ENCODE assay signal across 2 cellular contexts in genomic region chr5:2681476-2681875, GRCh38.
TF ChIP-seq lines count a peak whose summit lies in the region.

No MANE protein-coding gene starts in this region.

TF ChIP-seq in HEK293, 187 proteins besides CTCF, POLR2A, EP300 and RAD21:
- TF ChIP-seq, protein P1, sequence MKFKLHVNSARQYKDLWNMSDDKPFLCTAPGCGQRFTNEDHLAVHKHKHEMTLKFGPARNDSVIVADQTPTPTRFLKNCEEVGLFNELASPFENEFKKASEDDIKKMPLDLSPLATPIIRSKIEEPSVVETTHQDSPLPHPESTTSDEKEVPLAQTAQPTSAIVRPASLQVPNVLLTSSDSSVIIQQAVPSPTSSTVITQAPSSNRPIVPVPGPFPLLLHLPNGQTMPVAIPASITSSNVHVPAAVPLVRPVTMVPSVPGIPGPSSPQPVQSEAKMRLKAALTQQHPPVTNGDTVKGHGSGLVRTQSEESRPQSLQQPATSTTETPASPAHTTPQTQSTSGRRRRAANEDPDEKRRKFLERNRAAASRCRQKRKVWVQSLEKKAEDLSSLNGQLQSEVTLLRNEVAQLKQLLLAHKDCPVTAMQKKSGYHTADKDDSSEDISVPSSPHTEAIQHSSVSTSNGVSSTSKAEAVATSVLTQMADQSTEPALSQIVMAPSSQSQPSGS (tag by site-specific recombination; IDR thresholded peaks at IDR 0.05; ENCODE audit: low read depth) = no peak
- TF ChIP-seq, protein P2, sequence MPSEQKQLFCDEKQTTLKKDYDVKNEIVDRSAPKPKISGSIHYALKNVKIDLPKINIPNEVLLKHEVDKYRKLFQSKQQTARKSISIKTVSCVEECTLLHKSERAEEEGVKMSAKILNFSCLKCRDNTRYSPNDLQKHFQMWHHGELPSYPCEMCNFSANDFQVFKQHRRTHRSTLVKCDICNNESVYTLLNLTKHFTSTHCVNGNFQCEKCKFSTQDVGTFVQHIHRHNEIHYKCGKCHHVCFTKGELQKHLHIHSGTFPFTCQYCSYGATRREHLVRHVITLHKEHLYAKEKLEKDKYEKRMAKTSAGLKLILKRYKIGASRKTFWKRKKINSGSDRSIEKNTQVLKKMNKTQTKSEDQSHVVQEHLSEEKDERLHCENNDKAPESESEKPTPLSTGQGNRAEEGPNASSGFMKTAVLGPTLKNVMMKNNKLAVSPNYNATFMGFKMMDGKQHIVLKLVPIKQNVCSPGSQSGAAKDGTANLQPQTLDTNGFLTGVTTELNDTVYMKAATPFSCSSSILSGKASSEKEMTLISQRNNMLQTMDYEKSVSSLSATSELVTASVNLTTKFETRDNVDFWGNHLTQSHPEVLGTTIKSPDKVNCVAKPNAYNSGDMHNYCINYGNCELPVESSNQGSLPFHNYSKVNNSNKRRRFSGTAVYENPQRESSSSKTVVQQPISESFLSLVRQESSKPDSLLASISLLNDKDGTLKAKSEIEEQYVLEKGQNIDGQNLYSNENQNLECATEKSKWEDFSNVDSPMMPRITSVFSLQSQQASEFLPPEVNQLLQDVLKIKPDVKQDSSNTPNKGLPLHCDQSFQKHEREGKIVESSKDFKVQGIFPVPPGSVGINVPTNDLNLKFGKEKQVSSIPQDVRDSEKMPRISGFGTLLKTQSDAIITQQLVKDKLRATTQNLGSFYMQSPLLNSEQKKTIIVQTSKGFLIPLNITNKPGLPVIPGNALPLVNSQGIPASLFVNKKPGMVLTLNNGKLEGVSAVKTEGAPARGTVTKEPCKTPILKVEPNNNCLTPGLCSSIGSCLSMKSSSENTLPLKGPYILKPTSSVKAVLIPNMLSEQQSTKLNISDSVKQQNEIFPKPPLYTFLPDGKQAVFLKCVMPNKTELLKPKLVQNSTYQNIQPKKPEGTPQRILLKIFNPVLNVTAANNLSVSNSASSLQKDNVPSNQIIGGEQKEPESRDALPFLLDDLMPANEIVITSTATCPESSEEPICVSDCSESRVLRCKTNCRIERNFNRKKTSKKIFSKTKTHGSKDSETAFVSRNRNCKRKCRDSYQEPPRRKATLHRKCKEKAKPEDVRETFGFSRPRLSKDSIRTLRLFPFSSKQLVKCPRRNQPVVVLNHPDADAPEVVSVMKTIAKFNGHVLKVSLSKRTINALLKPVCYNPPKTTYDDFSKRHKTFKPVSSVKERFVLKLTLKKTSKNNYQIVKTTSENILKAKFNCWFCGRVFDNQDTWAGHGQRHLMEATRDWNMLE (tag by site-specific recombination; conservative IDR thresholded peaks at IDR 0.05; ENCODE audit: low read depth) = no peak
- TF ChIP-seq ZFP41 (tag by site-specific recombination; IDR thresholded peaks at IDR 0.05; ENCODE audit: borderline replicate concordance) (no peak), ZNF112 (tag by site-specific recombination; IDR thresholded peaks at IDR 0.05) (no peak), ZNF664 (tag by site-specific recombination; IDR thresholded peaks at IDR 0.05) (no peak), ZNF366 (tag by site-specific recombination; conservative IDR thresholded peaks at IDR 0.05) (peak; percentile 62; the same call in 1 of the 2 replicates), ZBTB17 (tag by site-specific recombination; IDR thresholded peaks at IDR 0.05) (no peak)

TF ChIP-seq in WTC11, 78 proteins besides CTCF, POLR2A, EP300 and RAD21:
- TF ChIP-seq, protein P3, sequence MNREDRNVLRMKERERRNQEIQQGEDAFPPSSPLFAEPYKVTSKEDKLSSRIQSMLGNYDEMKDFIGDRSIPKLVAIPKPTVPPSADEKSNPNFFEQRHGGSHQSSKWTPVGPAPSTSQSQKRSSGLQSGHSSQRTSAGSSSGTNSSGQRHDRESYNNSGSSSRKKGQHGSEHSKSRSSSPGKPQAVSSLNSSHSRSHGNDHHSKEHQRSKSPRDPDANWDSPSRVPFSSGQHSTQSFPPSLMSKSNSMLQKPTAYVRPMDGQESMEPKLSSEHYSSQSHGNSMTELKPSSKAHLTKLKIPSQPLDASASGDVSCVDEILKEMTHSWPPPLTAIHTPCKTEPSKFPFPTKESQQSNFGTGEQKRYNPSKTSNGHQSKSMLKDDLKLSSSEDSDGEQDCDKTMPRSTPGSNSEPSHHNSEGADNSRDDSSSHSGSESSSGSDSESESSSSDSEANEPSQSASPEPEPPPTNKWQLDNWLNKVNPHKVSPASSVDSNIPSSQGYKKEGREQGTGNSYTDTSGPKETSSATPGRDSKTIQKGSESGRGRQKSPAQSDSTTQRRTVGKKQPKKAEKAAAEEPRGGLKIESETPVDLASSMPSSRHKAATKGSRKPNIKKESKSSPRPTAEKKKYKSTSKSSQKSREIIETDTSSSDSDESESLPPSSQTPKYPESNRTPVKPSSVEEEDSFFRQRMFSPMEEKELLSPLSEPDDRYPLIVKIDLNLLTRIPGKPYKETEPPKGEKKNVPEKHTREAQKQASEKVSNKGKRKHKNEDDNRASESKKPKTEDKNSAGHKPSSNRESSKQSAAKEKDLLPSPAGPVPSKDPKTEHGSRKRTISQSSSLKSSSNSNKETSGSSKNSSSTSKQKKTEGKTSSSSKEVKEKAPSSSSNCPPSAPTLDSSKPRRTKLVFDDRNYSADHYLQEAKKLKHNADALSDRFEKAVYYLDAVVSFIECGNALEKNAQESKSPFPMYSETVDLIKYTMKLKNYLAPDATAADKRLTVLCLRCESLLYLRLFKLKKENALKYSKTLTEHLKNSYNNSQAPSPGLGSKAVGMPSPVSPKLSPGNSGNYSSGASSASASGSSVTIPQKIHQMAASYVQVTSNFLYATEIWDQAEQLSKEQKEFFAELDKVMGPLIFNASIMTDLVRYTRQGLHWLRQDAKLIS (CRISPR knock-in tag; IDR thresholded peaks at IDR 0.05; ENCODE audit: borderline replicate concordance) = no peak
- TF ChIP-seq EMX1 (CRISPR knock-in tag; IDR thresholded peaks at IDR 0.05) (no peak), ESRRA (CRISPR knock-in tag; IDR thresholded peaks at IDR 0.05; ENCODE audit: borderline replicate concordance) (no peak), NR3C1 (CRISPR knock-in tag; conservative IDR thresholded peaks at IDR 0.05; ENCODE audit: low read depth) (no peak), IRF2 (CRISPR knock-in tag; IDR thresholded peaks at IDR 0.05; ENCODE audit: borderline replicate concordance, low read depth) (no peak), GRHL2 (CRISPR knock-in tag; IDR thresholded peaks at IDR 0.05; ENCODE audit: insufficient replicate concordance, severe bottlenecking) (no peak)
- TF ChIP-seq, protein P4, sequence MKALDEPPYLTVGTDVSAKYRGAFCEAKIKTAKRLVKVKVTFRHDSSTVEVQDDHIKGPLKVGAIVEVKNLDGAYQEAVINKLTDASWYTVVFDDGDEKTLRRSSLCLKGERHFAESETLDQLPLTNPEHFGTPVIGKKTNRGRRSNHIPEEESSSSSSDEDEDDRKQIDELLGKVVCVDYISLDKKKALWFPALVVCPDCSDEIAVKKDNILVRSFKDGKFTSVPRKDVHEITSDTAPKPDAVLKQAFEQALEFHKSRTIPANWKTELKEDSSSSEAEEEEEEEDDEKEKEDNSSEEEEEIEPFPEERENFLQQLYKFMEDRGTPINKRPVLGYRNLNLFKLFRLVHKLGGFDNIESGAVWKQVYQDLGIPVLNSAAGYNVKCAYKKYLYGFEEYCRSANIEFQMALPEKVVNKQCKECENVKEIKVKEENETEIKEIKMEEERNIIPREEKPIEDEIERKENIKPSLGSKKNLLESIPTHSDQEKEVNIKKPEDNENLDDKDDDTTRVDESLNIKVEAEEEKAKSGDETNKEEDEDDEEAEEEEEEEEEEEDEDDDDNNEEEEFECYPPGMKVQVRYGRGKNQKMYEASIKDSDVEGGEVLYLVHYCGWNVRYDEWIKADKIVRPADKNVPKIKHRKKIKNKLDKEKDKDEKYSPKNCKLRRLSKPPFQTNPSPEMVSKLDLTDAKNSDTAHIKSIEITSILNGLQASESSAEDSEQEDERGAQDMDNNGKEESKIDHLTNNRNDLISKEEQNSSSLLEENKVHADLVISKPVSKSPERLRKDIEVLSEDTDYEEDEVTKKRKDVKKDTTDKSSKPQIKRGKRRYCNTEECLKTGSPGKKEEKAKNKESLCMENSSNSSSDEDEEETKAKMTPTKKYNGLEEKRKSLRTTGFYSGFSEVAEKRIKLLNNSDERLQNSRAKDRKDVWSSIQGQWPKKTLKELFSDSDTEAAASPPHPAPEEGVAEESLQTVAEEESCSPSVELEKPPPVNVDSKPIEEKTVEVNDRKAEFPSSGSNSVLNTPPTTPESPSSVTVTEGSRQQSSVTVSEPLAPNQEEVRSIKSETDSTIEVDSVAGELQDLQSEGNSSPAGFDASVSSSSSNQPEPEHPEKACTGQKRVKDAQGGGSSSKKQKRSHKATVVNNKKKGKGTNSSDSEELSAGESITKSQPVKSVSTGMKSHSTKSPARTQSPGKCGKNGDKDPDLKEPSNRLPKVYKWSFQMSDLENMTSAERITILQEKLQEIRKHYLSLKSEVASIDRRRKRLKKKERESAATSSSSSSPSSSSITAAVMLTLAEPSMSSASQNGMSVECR (CRISPR knock-in tag; IDR thresholded peaks at IDR 0.05; ENCODE audit: borderline replicate concordance) = no peak
- TF ChIP-seq, protein P5, sequence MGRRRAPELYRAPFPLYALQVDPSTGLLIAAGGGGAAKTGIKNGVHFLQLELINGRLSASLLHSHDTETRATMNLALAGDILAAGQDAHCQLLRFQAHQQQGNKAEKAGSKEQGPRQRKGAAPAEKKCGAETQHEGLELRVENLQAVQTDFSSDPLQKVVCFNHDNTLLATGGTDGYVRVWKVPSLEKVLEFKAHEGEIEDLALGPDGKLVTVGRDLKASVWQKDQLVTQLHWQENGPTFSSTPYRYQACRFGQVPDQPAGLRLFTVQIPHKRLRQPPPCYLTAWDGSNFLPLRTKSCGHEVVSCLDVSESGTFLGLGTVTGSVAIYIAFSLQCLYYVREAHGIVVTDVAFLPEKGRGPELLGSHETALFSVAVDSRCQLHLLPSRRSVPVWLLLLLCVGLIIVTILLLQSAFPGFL (CRISPR knock-in tag; IDR thresholded peaks at IDR 0.05; ENCODE audit: borderline replicate concordance) = no peak
- TF ChIP-seq, protein P6, sequence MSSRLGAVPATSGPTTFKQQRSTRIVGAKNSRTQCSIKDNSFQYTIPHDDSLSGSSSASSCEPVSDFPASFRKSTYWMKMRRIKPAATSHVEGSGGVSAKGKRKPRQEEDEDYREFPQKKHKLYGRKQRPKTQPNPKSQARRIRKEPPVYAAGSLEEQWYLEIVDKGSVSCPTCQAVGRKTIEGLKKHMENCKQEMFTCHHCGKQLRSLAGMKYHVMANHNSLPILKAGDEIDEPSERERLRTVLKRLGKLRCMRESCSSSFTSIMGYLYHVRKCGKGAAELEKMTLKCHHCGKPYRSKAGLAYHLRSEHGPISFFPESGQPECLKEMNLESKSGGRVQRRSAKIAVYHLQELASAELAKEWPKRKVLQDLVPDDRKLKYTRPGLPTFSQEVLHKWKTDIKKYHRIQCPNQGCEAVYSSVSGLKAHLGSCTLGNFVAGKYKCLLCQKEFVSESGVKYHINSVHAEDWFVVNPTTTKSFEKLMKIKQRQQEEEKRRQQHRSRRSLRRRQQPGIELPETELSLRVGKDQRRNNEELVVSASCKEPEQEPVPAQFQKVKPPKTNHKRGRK (CRISPR knock-in tag; IDR thresholded peaks at IDR 0.05; ENCODE audit: borderline replicate concordance) = peak; percentile 47; the same call in 1 of the 2 replicates
